28 cellular contexts compared by ENCODE assay signal in genomic region chr5:5209101-5209500, GRCh38.
DNase-seq lines count a peak whose midpoint lies in the region; ATAC-seq, FAIRE-seq and TF ChIP-seq lines count a peak whose summit lies in the region.
"Had no signal": no experiment of that assay in that cellular context is flagged by ENCODE, and none has a peak within 500 bp of the region (broad histone marks: within the 10 kb centered on the region; RNA-seq: fewer than 3 reads in every experiment).

No MANE protein-coding gene starts in this region.

- intact Hi-C loops in gastrocnemius medialis (cut with DNase I; ENCODE audit: low total_unique reads): loop anchor here (5.0 kb wide), 1 partner anchor 133 kb away; no protein-coding TSS in a partner anchor

- no peak for TF ChIP-seq CTCF in astrocyte (IDR thresholded peaks at IDR 0.05; ENCODE audit: insufficient read depth, low read depth, low read length)
- no peak for TF ChIP-seq CTCF in gastrocnemius medialis (IDR thresholded peaks at IDR 0.05 in 4 of 5, conservative IDR thresholded peaks at IDR 0.05 in 1 of 5)

- H3K27ac Mint-ChIP-seq in astrocyte (ENCODE audit: unreplicated experiment): no peak overlapping the region
- H3K27ac Mint-ChIP-seq: activated CD4-positive, alpha-beta T cell treated with anti-CD3 and anti-CD28 coated beads for 36 hours; CD4-positive, alpha-beta T cell; naive B cell; stimulated activated naive B cell treated with anti-CD40 and anti-IgM and Interleukin-4, amounts not matched to agents 10 μg/mL and 1 μg/mL and 100 μg/mL, for 72 hours; T-helper 1 cell treated with Interleukin-12 subunit alpha and Interleukin-12 subunit beta and Interleukin-4 antibody, amounts not matched to agents 30 μg/mL and 1 μg/mL, for 36 hours had no signal

- no peaks in the 10 kb centered on the region for H3K4me1 Mint-ChIP-seq in astrocyte (ENCODE audit: low read depth, unreplicated experiment)
- H3K4me1 Mint-ChIP-seq: activated CD4-positive, alpha-beta T cell treated with anti-CD3 and anti-CD28 coated beads for 36 hours; naive B cell; stimulated activated naive B cell treated with anti-CD40 and anti-IgM and Interleukin-4, amounts not matched to agents 10 μg/mL and 1 μg/mL and 100 μg/mL, for 72 hours had no signal

- peaks cover 8% of the 10 kb centered on the region for H3K36me3 ChIP-seq in astrocyte (ENCODE audit: insufficient read depth, low read length)
- no peaks in the 10 kb centered on the region for H3K36me3 ChIP-seq in gastrocnemius medialis
- H3K36me3 ChIP-seq: brain microvascular endothelial cell, esophagus squamous epithelium, heart right ventricle, vagina had no signal

- H2AFZ ChIP-seq in astrocyte (ENCODE audit: low read depth, low read length): no peak overlapping the region

- H3K9me3 Mint-ChIP-seq in astrocyte (ENCODE audit: unreplicated experiment): no peaks in the 10 kb centered on the region
- H3K9me3 Mint-ChIP-seq: stimulated activated naive B cell treated with anti-CD40 and anti-IgM and Interleukin-4, amounts not matched to agents 10 μg/mL and 1 μg/mL and 100 μg/mL, for 72 hours; T-helper 1 cell treated with Interleukin-12 subunit alpha and Interleukin-12 subunit beta and Interleukin-4 antibody, amounts not matched to agents 30 μg/mL and 1 μg/mL, for 36 hours had no signal

- no peaks in the 10 kb centered on the region for H3K4me1 ChIP-seq in astrocyte (ENCODE audit: insufficient read depth, low read length)
- H3K4me1 ChIP-seq in gastrocnemius medialis: peaks cover 0 to 3% of the 10 kb centered on the region in 2 donors
- H3K4me1 ChIP-seq: esophagus squamous epithelium, heart right ventricle, vagina had no signal

- H3K79me2 ChIP-seq in astrocyte (ENCODE audit: insufficient read depth, low read length): peaks cover 3% of the 10 kb centered on the region

- no peaks in the 10 kb centered on the region for H3K27me3 Mint-ChIP-seq in astrocyte (ENCODE audit: low read depth, unreplicated experiment)
- H3K27me3 Mint-ChIP-seq: naive B cell; stimulated activated naive B cell treated with anti-CD40 and anti-IgM and Interleukin-4, amounts not matched to agents 10 μg/mL and 1 μg/mL and 100 μg/mL, for 72 hours had no signal

- H3K9me3 ChIP-seq in astrocyte (ENCODE audit: insufficient read depth, low read depth, low read length): no peaks in the 10 kb centered on the region
- H3K9me3 ChIP-seq in gastrocnemius medialis: no peaks in the 10 kb centered on the region
- H3K9me3 ChIP-seq: esophagus squamous epithelium, heart right ventricle, vagina had no signal

- H3K4me3 Mint-ChIP-seq in astrocyte (ENCODE audit: unreplicated experiment): no peak overlapping the region
- H3K4me3 Mint-ChIP-seq: activated CD4-positive, alpha-beta T cell treated with anti-CD3 and anti-CD28 coated beads for 36 hours; CD4-positive, alpha-beta T cell; naive B cell; stimulated activated naive B cell treated with anti-CD40 and anti-IgM and Interleukin-4, amounts not matched to agents 10 μg/mL and 1 μg/mL and 100 μg/mL, for 72 hours; T-helper 1 cell treated with Interleukin-12 subunit alpha and Interleukin-12 subunit beta and Interleukin-4 antibody, amounts not matched to agents 30 μg/mL and 1 μg/mL, for 36 hours had no signal

- in situ Hi-C loops in gastrocnemius medialis (cut with MboI; ENCODE audit: low sequenced_read_pairs in 4 of 4): no loop called here

- peak; percentile 27 for FAIRE-seq in H54 (lab: Jason Lieb, UNC)
- FAIRE-seq in astrocyte (lab: Jason Lieb, UNC): no peak
- FAIRE-seq: GM19239, K562 had no signal

- no peak for DNase-seq in H54 (ENCODE audit: insufficient read length, low spot score)
- peak; percentile 54 for DNase-seq in astrocyte (ENCODE audit: low read depth)
- DNase-seq in fibroblast of the conjunctiva (ENCODE audit: low read depth): peak; percentile 41
- DNase-seq in gastrocnemius medialis: peak in 1 of 2 donors; percentile 17
- no peak for DNase-seq in stimulated activated CD4-positive, alpha-beta T cell treated with anti-CD3 and anti-CD28 coated beads, Interleukin-15, amount 100 ng/mL, for 24 hours
- DNase-seq: activated CD4-positive, alpha-beta T cell treated with anti-CD3 and anti-CD28 coated beads for 36 hours; activated T-cell treated with anti-CD3 and anti-CD28 coated beads, Interleukin-2, amount 50 U/mL, for 1 hour; brain microvascular endothelial cell; CD4-positive, alpha-beta T cell; cortex of kidney; esophagus squamous epithelium; heart right ventricle; left colon; mesenchymal stem cell; naive B cell; NCI-H2171 treated with DMSO at 0.1 percent for 48 hours; NCI-H524 treated with DMSO at 0.1 percent for 48 hours; occipital lobe; retina; RPMI8226; stimulated activated CD4-positive, alpha-beta T cell treated with anti-CD3 and anti-CD28 coated beads, Interleukin-2, amount 100 ng/mL, for 48 hours; stimulated activated naive B cell treated with anti-CD40 and anti-IgM and Interleukin-4, amounts not matched to agents 10 μg/mL and 1 μg/mL and 100 μg/mL, for 72 hours had no signal

- no peaks in the 10 kb centered on the region for H4K20me1 ChIP-seq in astrocyte (ENCODE audit: insufficient read depth, low read length)

- H3K4me2 ChIP-seq in astrocyte (ENCODE audit: low read length): no peak overlapping the region

- H3K4me3 ChIP-seq in astrocyte (ENCODE audit: insufficient read depth, low read depth, low read length) (no peak overlapping the region), gastrocnemius medialis (peak overlapping the region in 1 of 4 donors; percentile 30)
- H3K4me3 ChIP-seq: esophagus squamous epithelium, heart right ventricle, K562, vagina had no signal

- TF ChIP-seq POLR2A in H54 (IDR thresholded peaks at IDR 0.05; ENCODE audit: low read depth, low read length) (no peak), gastrocnemius medialis (IDR thresholded peaks at IDR 0.05) (no peak)

- peaks cover 2% of the 10 kb centered on the region for H3K36me3 Mint-ChIP-seq in astrocyte (ENCODE audit: low read depth, unreplicated experiment)
- H3K36me3 Mint-ChIP-seq: naive B cell; stimulated activated naive B cell treated with anti-CD40 and anti-IgM and Interleukin-4, amounts not matched to agents 10 μg/mL and 1 μg/mL and 100 μg/mL, for 72 hours had no signal

- no peak overlapping the region for H3K9ac ChIP-seq in astrocyte (ENCODE audit: low read length)

- no peaks in the 10 kb centered on the region for H3K27me3 ChIP-seq in astrocyte (ENCODE audit: insufficient read depth, low read length)
- no peaks in the 10 kb centered on the region for H3K27me3 ChIP-seq in gastrocnemius medialis
- H3K27me3 ChIP-seq: brain microvascular endothelial cell, esophagus squamous epithelium, vagina had no signal

- H3K27ac ChIP-seq in astrocyte (ENCODE audit: low read depth, low read length) (no peak overlapping the region), gastrocnemius medialis (peak overlapping the region in 3 of 4 donors; percentile 55 to 58 (median 56))
- H3K27ac ChIP-seq: brain microvascular endothelial cell, esophagus squamous epithelium, heart right ventricle, vagina had no signal

- peak; percentile 86 to 91 for ATAC-seq in gastrocnemius medialis
- ATAC-seq in HG02938 (IDR thresholded peaks at IDR 0.05; ENCODE audit: unreplicated experiment): no peak
- ATAC-seq in HG03457 (IDR thresholded peaks at IDR 0.05; ENCODE audit: unreplicated experiment): no peak
- ATAC-seq: activated CD4-positive, alpha-beta T cell treated with anti-CD3 and anti-CD28 coated beads for 36 hours; heart right ventricle; K562; left colon; stimulated activated naive B cell treated with anti-CD40 and anti-IgM and Interleukin-4, amounts not matched to agents 10 μg/mL and 1 μg/mL and 100 μg/mL, for 72 hours had no signal

Comparison
In these comparisons a context has a peak if more than half of its experiments do, and no peak if none do; other contexts are left out.
1. DNase-seq: peak in astrocyte (single experiment) and fibroblast of the conjunctiva (single experiment); none in H54 (single experiment) and stimulated activated CD4-positive, alpha-beta T cell treated with anti-CD3 and anti-CD28 coated beads, Interleukin-15, amount 100 ng/mL, for 24 hours (single experiment).
2. ATAC-seq: peak in gastrocnemius medialis (2 of 2); none in HG02938 (single experiment) and HG03457 (single experiment).